Comparison of ENCODE assay signal across 9 cellular contexts in the genomic region with DNA sequence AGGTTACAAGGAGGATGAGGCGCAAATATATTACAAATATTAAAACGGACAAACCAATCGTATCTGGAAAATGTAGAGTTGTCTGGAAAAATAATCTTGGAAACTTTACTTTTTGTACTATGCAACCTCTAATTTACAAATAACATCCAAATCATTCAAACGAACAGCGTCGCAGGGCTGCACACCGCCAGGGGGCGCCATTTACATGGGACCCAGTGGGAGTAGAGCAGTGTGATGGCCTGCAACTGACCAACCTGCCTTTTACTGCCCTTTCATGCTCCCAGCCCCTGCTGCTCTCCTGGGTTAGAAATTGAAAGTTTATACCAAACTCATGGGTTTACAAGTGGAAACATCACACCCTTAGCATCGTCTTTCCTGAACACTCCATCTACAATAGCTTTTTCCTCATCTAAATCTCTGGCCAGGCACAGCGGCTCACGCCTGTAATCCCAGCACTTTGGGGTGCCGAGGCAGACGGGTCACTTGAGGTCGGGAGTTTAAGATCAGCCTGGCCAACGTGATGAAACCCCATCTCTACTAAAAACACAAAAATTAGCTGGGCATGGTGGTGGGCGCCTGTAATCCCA. TPM values are rescaled to one million over a fixed set of nuclear protein-coding genes. Genes with fewer than 3 reads are reported as not detected.
DNase-seq lines count a peak whose midpoint lies in the region; ATAC-seq, FAIRE-seq and TF ChIP-seq lines count a peak whose summit lies in the region.
"Had no signal": no experiment of that assay in that cellular context is flagged by ENCODE, and none has a peak within 500 bp of the region (broad histone marks: within the 10 kb centered on the region; RNA-seq: fewer than 3 reads in every experiment).

No MANE protein-coding gene starts in this region.

- peaks cover 7 to 17% (median 16%) of the 10 kb centered on the region in 3 donors for H3K4me1 ChIP-seq in esophagus squamous epithelium
- peaks cover 5 to 19% (median 15%) of the 10 kb centered on the region in 3 donors for H3K4me1 ChIP-seq in pancreas

- H3K27ac ChIP-seq in esophagus squamous epithelium (no peak overlapping the region), pancreas (no peak overlapping the region)

- H3K4me3 ChIP-seq in GM12865 (ENCODE audit: low read depth, low read length): no peak overlapping the region
- H3K4me3 ChIP-seq in esophagus squamous epithelium: no peak overlapping the region
- H3K4me3 ChIP-seq in pancreas: no peak overlapping the region

- ATAC-seq in pancreas (peak in 2 of 4 donors; percentile 30 to 61), HG03439 (IDR thresholded peaks at IDR 0.05; ENCODE audit: unreplicated experiment) (no peak), HG03175 (IDR thresholded peaks at IDR 0.05; ENCODE audit: unreplicated experiment) (no peak)

- TF ChIP-seq POLR2A in esophagus squamous epithelium (IDR thresholded peaks at IDR 0.05): no peak

- no peaks in the 10 kb centered on the region for H3K27me3 ChIP-seq in esophagus squamous epithelium
- H3K27me3 ChIP-seq in pancreas: no peaks in the 10 kb centered on the region

- intact Hi-C loops in esophagus squamous epithelium (cut with DNase I) (no loop called here), pancreas (cut with DNase I) (no loop called here)

- TF ChIP-seq CTCF in GM12865 (IDR thresholded peaks at IDR 0.05; ENCODE audit: insufficient read depth, low read depth, low read length, missing control alignments) (peak; percentile 67), esophagus squamous epithelium (IDR thresholded peaks at IDR 0.05) (peak; percentile 15 to 76 (median 62)), pancreas (IDR thresholded peaks at IDR 0.05) (peak; percentile 20 to 51 (median 41))

- H3K36me3 ChIP-seq in esophagus squamous epithelium (no peaks in the 10 kb centered on the region), pancreas (no peaks in the 10 kb centered on the region)

- no peak for FAIRE-seq in pancreas (lab: Jason Lieb, UNC)
- FAIRE-seq: islet of Langerhans had no signal

- DNase-seq in A172 (ENCODE audit: low spot score) (peak; percentile 63), GM12865 (ENCODE audit: low read depth) (peak; percentile 79), NCI-H524 (lab: John Stamatoyannopoulos, UW) (peak; percentile 36 to 55), esophagus squamous epithelium (lab: John Stamatoyannopoulos, UW) (no peak), pancreas (peak in 3 of 6 donors; percentile 52 to 85 (median 55))
- peak; percentile 89 for DNase-seq in activated CD8-positive, alpha-beta memory T cell treated with anti-CD3 and anti-CD28 coated beads for 24 hours

- WGBS in esophagus squamous epithelium, 2 donors: 63 to 67% methylated on average over 10 to 16 of the region's 16 CpGs
- 68 to 72% methylated on average over 16 of the region's 16 CpGs for WGBS in pancreas, 2 donors

- H3K9me3 ChIP-seq in esophagus squamous epithelium (no peaks in the 10 kb centered on the region), pancreas (no peaks in the 10 kb centered on the region)

RNA-seq across cellular contexts. Expression of gene PITPNC1, which starts 10.0 kb away (rescaled TPM):
- 2.0 and 2.7 TPM in 2 replicates for total RNA-seq in A172 (2014; rRNA removed; shearing (Covaris generic))
- total RNA-seq in esophagus squamous epithelium (10 to 100 TPM in 3 of 4 donors, 1 to 10 TPM in 1; 9.1 to 15.1 (median 13.3) TPM), pancreas (10 to 100 TPM; 21.6 to 28.8 (median 25.3) TPM)
- polyA plus RNA-seq in pancreas: 10 to 100 TPM in 1 of 2 donors, 1 to 10 TPM in 1; 9.5 to 16.7 TPM

RNA-seq across cellular contexts. Expression of gene PSMD12, which starts 20.7 kb away (rescaled TPM):
- total RNA-seq in A172 (2014; rRNA removed; shearing (Covaris generic)): 58.1 and 59.4 TPM in 2 replicates
- 10 to 100 TPM; 15.9 to 38.1 (median 25.8) TPM for total RNA-seq in esophagus squamous epithelium
- total RNA-seq in pancreas: 10 to 100 TPM; 18.2 to 27.6 (median 23.8) TPM
- polyA plus RNA-seq in pancreas: 10 to 100 TPM; 10.5 to 17.7 TPM
